ENCODE assay signal across 14 cellular contexts in the genomic region with DNA sequence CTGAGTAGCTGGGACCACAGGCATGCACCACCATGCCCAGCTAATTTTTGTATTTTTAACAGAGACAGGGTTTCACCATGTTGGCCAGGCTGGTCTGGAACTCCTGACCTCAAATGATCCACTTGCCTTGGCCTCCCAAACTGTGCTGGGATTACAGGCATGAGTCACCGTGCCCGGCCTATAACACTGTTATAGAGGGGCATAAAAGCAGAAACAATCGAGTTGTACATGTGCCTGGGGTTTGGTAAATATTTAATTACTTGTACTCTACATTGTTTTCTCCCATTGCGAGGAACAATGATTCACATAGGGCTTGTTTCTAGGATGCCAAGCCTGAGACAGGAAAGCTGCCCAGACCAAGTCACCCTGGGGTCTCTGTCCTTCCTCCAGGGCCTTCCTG. TPM values are rescaled to one million over a fixed set of nuclear protein-coding genes. Genes with fewer than 3 reads are reported as not detected.
A peak's percentile ranks its signal among the peaks of the same experiment; 100 is the strongest.
DNase-seq lines count a peak whose midpoint lies in the region; ATAC-seq, FAIRE-seq and TF ChIP-seq lines count a peak whose summit lies in the region.
"Not testable (repeated sequence)": the region's sequence is repeated elsewhere in the genome, so short reads cannot be mapped to it uniquely, and the experiment has no call there.
"Had no signal": no experiment of that assay in that cellular context is flagged by ENCODE, and none has a peak within 500 bp of the region (broad histone marks: within the 10 kb centered on the region; RNA-seq: fewer than 3 reads in every experiment).

No MANE protein-coding gene starts in this region.

- not testable (repeated sequence) for TF ChIP-seq EP300 in A549 (IDR thresholded peaks at IDR 0.05)

- peak overlapping the region; percentile 13; the same call in 1 of the 3 replicates for H3K4me2 ChIP-seq in A549

- TF ChIP-seq CTCF in A549 (IDR thresholded peaks at IDR 0.05); HEK293 (tag by site-specific recombination; IDR thresholded peaks at IDR 0.05): not testable (repeated sequence)

- H3K4me1 ChIP-seq in A549: peaks cover 15% of the 10 kb centered on the region; the same call in 2 of the 3 replicates
- peaks cover 23% of the 10 kb centered on the region for H3K4me1 ChIP-seq in HEK293 (ENCODE audit: control insufficient read depth, insufficient read depth, low read length)

- ATAC-seq in A549: peak in 1 of 2 experiments; percentile 58; a peak in 3 of 6 replicates

- POLR2A ChIA-PET in A549 (lab: Yijun Ruan, JAX); HEK293 (lab: Yijun Ruan, JAX): not testable (repeated sequence)

- not testable (repeated sequence) for FAIRE-seq in A549 (lab: Jason Lieb, UNC); RCC 7860 (lab: Jason Lieb, UNC)

- TF ChIP-seq RAD21 in A549 (conservative IDR thresholded peaks at IDR 0.05 in 1 of 2, IDR thresholded peaks at IDR 0.05 in 1 of 2): not testable (repeated sequence)

- WGBS in A549 (ENCODE audit: missing lambda C conversion rate): 10% methylated on average over 4 of the region's 4 CpGs

- peak overlapping the region in 1 of 2 experiments; percentile 30; a peak in 1 of 6 replicates for H3K27ac ChIP-seq in A549
- H3K27ac ChIP-seq in HEK293 (ENCODE audit: extremely low read depth, low read depth, low read length): not testable (repeated sequence)

- CTCF ChIA-PET in A549 (lab: Yijun Ruan, JAX): interaction anchor here (1.1 to 2.7 kb wide), 2 partner anchors 19 to 28 kb away, joined by 3 to 16 read pairs; no protein-coding TSS in a partner anchor
- CTCF ChIA-PET in HEK293 (lab: Yijun Ruan, JAX): interaction anchor here (0.6 to 1.5 kb wide), 2 partner anchors 20 to 21 kb away, joined by 3 to 7 read pairs; no protein-coding TSS in a partner anchor

- not testable (repeated sequence) for TF ChIP-seq POLR2A in A549 (IDR thresholded peaks at IDR 0.05; ENCODE audit: low read length)

- peak; percentile 16 to 29 for DNase-seq in A549 (ENCODE audit: low read depth in 1 of 2, low spot score in 1 of 2)
- DNase-seq in NCI-H345 (lab: John Stamatoyannopoulos, UW): peak; percentile 47
- DNase-seq in RCC 7860 (ENCODE audit: low spot score): peak; percentile 29
- DNase-seq in dermis blood vessel endothelial cell: peak; percentile 19
- DNase-seq in kidney tubule cell (ENCODE audit: low spot score): peak; percentile 78
- DNase-seq in renal cortical epithelial cell (ENCODE audit: low read depth): peak; percentile 97

- not testable (repeated sequence) for H3K9me3 ChIP-seq in A549; HEK293 (ENCODE audit: control insufficient read depth, insufficient read depth, low read depth, low read length)

- not testable (repeated sequence) for H3K4me3 ChIP-seq in A549; HEK293 (ENCODE audit: low read depth, low read length)

- H3K36me3 ChIP-seq in HEK293 (ENCODE audit: control insufficient read depth in 2 of 2, insufficient read depth in 1 of 2, low read length in 2 of 2): not testable (repeated sequence)

TF ChIP-seq in A549, 52 proteins besides CTCF, POLR2A, EP300 and RAD21:
- not testable (repeated sequence) for TF ChIP-seq FOSL2 (IDR thresholded peaks at IDR 0.05)
- TF ChIP-seq FOSL2 (CRISPR knock-in tag; IDR thresholded peaks at IDR 0.05): peak; percentile 48; the same call in 1 of the 2 replicates

TF ChIP-seq in HEK293, 187 proteins besides CTCF, POLR2A, EP300 and RAD21:
- 0 out of 2 replicates have a peak, but pooled peaks have one; percentile 17 for TF ChIP-seq PRDM10 (tag by site-specific recombination; IDR thresholded peaks at IDR 0.05)

RNA-seq across cellular contexts. Expression of gene NPPC, which starts 45.8 kb away (rescaled TPM):
- polyA plus RNA-seq in A549 (2011; rRNA removed) (not detected in 2 replicates), A549 (2017; fragmentation: RNase III; extraction: RNeasy Plus Mini Kit Qiagen cat#74134 plus additional on column Dnase treatment) (0.12 TPM in 1 of 3 replicates, not detected in the others)
- polyA plus RNA-seq in A549 (2012; cell fraction: cytosol; rRNA removed): 0.19 TPM in 2 replicates
- polyA plus RNA-seq in A549 (2012; cell fraction: nucleus; rRNA removed): 0.07 TPM in 1 of 2 replicates, not detected in the other
- polyA minus RNA-seq in A549 (2011; rRNA and poly(A)+ RNA removed): not detected in 2 replicates
- total RNA-seq in dermis blood vessel endothelial cell (0.17 TPM in 1 of 2 replicates, not detected in the other), renal cortical epithelial cell (0.40 TPM in 1 of 2 replicates, not detected in the other)
- total RNA-seq: GM12878, GM23248, HFFc6, K562, MCF 10A, RPMI7951, SJSA1 had no signal
- polyA plus RNA-seq: K562 had no signal

Comparison
In these comparisons a context has a peak if more than half of its experiments do, and no peak if none do; other contexts are left out.
1. DNase-seq: peak in every context shown above with its lines; median percentile 97 in renal cortical epithelial cell; 78 in kidney tubule cell; 47 in NCI-H345; 29 in RCC 7860; 22 in A549; 19 in dermis blood vessel endothelial cell.